In the genomic region with DNA sequence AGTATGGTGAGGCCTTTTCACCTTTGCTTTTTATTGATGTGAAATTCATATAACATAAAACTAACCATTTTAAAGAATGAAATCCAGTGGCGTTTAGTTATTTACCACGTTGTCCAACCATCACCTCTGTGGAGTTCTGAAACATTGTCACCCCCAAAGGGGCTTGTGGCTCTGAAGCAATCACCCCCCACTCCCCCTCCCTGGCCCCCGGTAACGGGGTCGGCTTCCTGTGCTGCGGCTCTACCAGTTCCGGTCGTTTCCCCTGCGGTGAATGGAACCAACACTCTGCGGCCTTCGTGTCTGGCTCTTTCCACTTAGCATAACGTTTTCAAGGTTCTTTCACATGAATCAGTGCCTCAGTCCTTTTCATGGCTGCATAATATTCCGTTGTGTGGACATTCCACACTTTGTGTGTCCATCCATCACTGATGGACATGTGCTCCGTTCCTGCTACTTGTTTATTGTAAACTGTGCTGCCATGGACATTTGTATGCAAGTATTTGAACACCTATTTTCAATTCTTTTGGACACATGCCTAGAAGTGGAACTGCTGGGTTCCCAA, we compare ENCODE assay signal across 1 cellular context.
TF ChIP-seq lines count a peak whose summit lies in the region.

No MANE protein-coding gene starts in this region.

TF ChIP-seq in IMR-90, 13 proteins besides CTCF, POLR2A, EP300 and RAD21:
- no peak for TF ChIP-seq SMC3 (IDR thresholded peaks at IDR 0.05; ENCODE audit: low read depth, low read length)
- no peak for TF ChIP-seq CHD1 (IDR thresholded peaks at IDR 0.05; ENCODE audit: low read depth, low read length)
- TF ChIP-seq, protein P1, sequence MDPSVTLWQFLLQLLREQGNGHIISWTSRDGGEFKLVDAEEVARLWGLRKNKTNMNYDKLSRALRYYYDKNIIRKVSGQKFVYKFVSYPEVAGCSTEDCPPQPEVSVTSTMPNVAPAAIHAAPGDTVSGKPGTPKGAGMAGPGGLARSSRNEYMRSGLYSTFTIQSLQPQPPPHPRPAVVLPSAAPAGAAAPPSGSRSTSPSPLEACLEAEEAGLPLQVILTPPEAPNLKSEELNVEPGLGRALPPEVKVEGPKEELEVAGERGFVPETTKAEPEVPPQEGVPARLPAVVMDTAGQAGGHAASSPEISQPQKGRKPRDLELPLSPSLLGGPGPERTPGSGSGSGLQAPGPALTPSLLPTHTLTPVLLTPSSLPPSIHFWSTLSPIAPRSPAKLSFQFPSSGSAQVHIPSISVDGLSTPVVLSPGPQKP (IDR thresholded peaks at IDR 0.05; ENCODE audit: borderline replicate concordance, low read depth, low read length), result no peak
- TF ChIP-seq RFX5 (IDR thresholded peaks at IDR 0.05; ENCODE audit: low read depth, low read length), result no peak
- no peak for TF ChIP-seq BHLHE40 (IDR thresholded peaks at IDR 0.05; ENCODE audit: low read depth, low read length)
- no peak for TF ChIP-seq FOS (IDR thresholded peaks at IDR 0.05; ENCODE audit: low read depth, low read length)
- no peak for TF ChIP-seq MAFK (IDR thresholded peaks at IDR 0.05; ENCODE audit: low read depth, low read length)
- no peak for TF ChIP-seq MAZ (IDR thresholded peaks at IDR 0.05; ENCODE audit: borderline replicate concordance, low read depth, low read length)
- no peak for TF ChIP-seq MXI1 (IDR thresholded peaks at IDR 0.05; ENCODE audit: borderline replicate concordance, low read depth, low read length)
- TF ChIP-seq RCOR1 (IDR thresholded peaks at IDR 0.05; ENCODE audit: insufficient replicate concordance, low read length), result no peak
- TF ChIP-seq, protein P2, sequence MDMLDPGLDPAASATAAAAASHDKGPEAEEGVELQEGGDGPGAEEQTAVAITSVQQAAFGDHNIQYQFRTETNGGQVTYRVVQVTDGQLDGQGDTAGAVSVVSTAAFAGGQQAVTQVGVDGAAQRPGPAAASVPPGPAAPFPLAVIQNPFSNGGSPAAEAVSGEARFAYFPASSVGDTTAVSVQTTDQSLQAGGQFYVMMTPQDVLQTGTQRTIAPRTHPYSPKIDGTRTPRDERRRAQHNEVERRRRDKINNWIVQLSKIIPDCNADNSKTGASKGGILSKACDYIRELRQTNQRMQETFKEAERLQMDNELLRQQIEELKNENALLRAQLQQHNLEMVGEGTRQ (IDR thresholded peaks at IDR 0.05; ENCODE audit: low read depth, low read length), result no peak
- TF ChIP-seq NFE2L2 (IDR thresholded peaks at IDR 0.05; ENCODE audit: low read depth, low read length), result no peak
- no peak for TF ChIP-seq CEBPB (IDR thresholded peaks at IDR 0.05; ENCODE audit: low read depth, low read length)
